ENCODE assay signal across 1 cellular context in genomic region chr17:41520821-41521521, GRCh38.
TF ChIP-seq lines count a peak whose summit lies in the region.

No MANE protein-coding gene starts in this region.

TF ChIP-seq in H1, 55 proteins besides CTCF, POLR2A, EP300 and RAD21:
- TF ChIP-seq SP4 (IDR thresholded peaks at IDR 0.05; ENCODE audit: low read length) (no peak), TAF1 (IDR thresholded peaks at IDR 0.05; ENCODE audit: low read depth, low read length) (no peak), E2F6 (IDR thresholded peaks at IDR 0.05) (no peak)
TF ChIP-seq in H1: peak in this region for 0.
